In genomic region chr2:46079996-46080560, GRCh38 we compare ENCODE assay signal across 25 cellular contexts.
DNase-seq lines count a peak whose midpoint lies in the region; ATAC-seq and TF ChIP-seq lines count a peak whose summit lies in the region.
"Had no signal": no experiment of that assay in that cellular context is flagged by ENCODE, and none has a peak within 500 bp of the region (broad histone marks: within the 10 kb centered on the region; RNA-seq: fewer than 3 reads in every experiment).

No MANE protein-coding gene starts in this region.

- TF ChIP-seq CTCF in GM12865 (IDR thresholded peaks at IDR 0.05; ENCODE audit: insufficient read depth, low read depth, low read length, missing control alignments) (no peak), IMR-90 (conservative IDR thresholded peaks at IDR 0.05; ENCODE audit: low read depth, low read length) (no peak)

- TF ChIP-seq POLR2A in IMR-90 (IDR thresholded peaks at IDR 0.05; ENCODE audit: low read depth, low read length): no peak

- H4K20me1 ChIP-seq in IMR-90 (ENCODE audit: insufficient read depth, low read length): no peaks in the 10 kb centered on the region

- H3K27me3 ChIP-seq in IMR-90 (ENCODE audit: control insufficient read depth, insufficient read depth, low read length): no peaks in the 10 kb centered on the region
- H3K27me3 ChIP-seq: breast epithelium, transverse colon had no signal

- H3K9ac ChIP-seq in IMR-90 (ENCODE audit: low read depth, low read length): no peak overlapping the region
- H3K9ac ChIP-seq: GM23248 had no signal

- H3K9me1 ChIP-seq in IMR-90 (ENCODE audit: insufficient read depth, low read length): peaks cover 14% of the 10 kb centered on the region

- H3K9me3 Mint-ChIP-seq in natural killer cell treated with Interleukin-12 subunit alpha and Interleukin-12 subunit beta and Interleukin-15 and Interleukin-18, amount 100 ng/mL, for 72 hours: no peaks in the 10 kb centered on the region
- H3K9me3 Mint-ChIP-seq: activated naive CD4-positive, alpha-beta T cell treated with anti-CD3 and anti-CD28 coated beads, Interleukin-2, amount 50 U/mL, for 72 hours; nephron progenitor cell; stimulated activated memory B cell treated with anti-CD40 and anti-IgM and Interleukin-4, amounts not matched to agents 10 μg/mL and 1 μg/mL and 100 μg/mL, for 72 hours had no signal

- no peak for TF ChIP-seq RAD21 in IMR-90 (IDR thresholded peaks at IDR 0.05; ENCODE audit: low read length)

- H3K79me1 ChIP-seq in IMR-90 (ENCODE audit: low read depth in 1 of 2, low read length in 2 of 2): peaks cover 51 to 65% of the 10 kb centered on the region in 2 experiments

- no peak overlapping the region for H2BK5ac ChIP-seq in IMR-90 (ENCODE audit: low read depth, low read length, poor library complexity, severe bottlenecking)

- no peak overlapping the region for H3K23ac ChIP-seq in IMR-90 (ENCODE audit: low read depth, low read length)

- peak overlapping the region; percentile 63 for H3K4me3 Mint-ChIP-seq in natural killer cell treated with Interleukin-12 subunit alpha and Interleukin-12 subunit beta and Interleukin-15 and Interleukin-18, amount 100 ng/mL, for 72 hours
- H3K4me3 Mint-ChIP-seq: nephron progenitor cell; stimulated activated memory B cell treated with anti-CD40 and anti-IgM and Interleukin-4, amounts not matched to agents 10 μg/mL and 1 μg/mL and 100 μg/mL, for 72 hours had no signal

- peak overlapping the region; percentile 69 to 75 for H3K27ac Mint-ChIP-seq in natural killer cell treated with Interleukin-12 subunit alpha and Interleukin-12 subunit beta and Interleukin-15 and Interleukin-18, amount 100 ng/mL, for 72 hours
- H3K27ac Mint-ChIP-seq: nephron progenitor cell; stimulated activated memory B cell treated with anti-CD40 and anti-IgM and Interleukin-4, amounts not matched to agents 10 μg/mL and 1 μg/mL and 100 μg/mL, for 72 hours had no signal

- H2AK9ac ChIP-seq in IMR-90 (replicated peaks; ENCODE audit: low read depth, low read length, poor library complexity): no peak overlapping the region

- ATAC-seq in GM18861 (IDR thresholded peaks at IDR 0.05; ENCODE audit: unreplicated experiment): peak; percentile 58
- no peak for ATAC-seq in IMR-90 (ENCODE audit: low read depth)
- ATAC-seq in natural killer cell treated with Interleukin-12 subunit alpha and Interleukin-12 subunit beta and Interleukin-15 and Interleukin-18, amount 100 ng/mL, for 72 hours: peak; percentile 60 to 74
- ATAC-seq in GM18870 (IDR thresholded peaks at IDR 0.05; ENCODE audit: unreplicated experiment): no peak
- ATAC-seq: activated naive CD4-positive, alpha-beta T cell treated with anti-CD3 and anti-CD28 coated beads, Interleukin-2, amount 50 U/mL, for 72 hours; K562; mucosa of descending colon; stimulated activated memory B cell treated with anti-CD40 and anti-IgM and Interleukin-4, amounts not matched to agents 10 μg/mL and 1 μg/mL and 100 μg/mL, for 72 hours had no signal

- H3K4me2 ChIP-seq in IMR-90 (ENCODE audit: low read depth, low read length): no peak overlapping the region

- no peak overlapping the region for H2BK15ac ChIP-seq in IMR-90 (ENCODE audit: low read depth, low read length)

- in situ Hi-C loops in IMR-90 (cut with MboI; ENCODE audit: low sequenced_read_pairs): no loop called here

- H2AFZ ChIP-seq in IMR-90 (replicated peaks; ENCODE audit: low read length, poor library complexity): no peak overlapping the region
- H2AFZ ChIP-seq: GM23248 had no signal

- peak overlapping the region; percentile 57; the same call in 1 of the 2 replicates for H3K4ac ChIP-seq in IMR-90 (ENCODE audit: low read depth, low read length)

- no peak overlapping the region; the same call in 1 of the 2 replicates for H2BK120ac ChIP-seq in IMR-90 (ENCODE audit: low read depth, low read length)

- CTCF ChIA-PET in IMR-90 (lab: Yijun Ruan, JAX): interaction anchor here (0.7 to 0.9 kb wide), 2 partner anchors 214 to 286 kb away, joined by 3 read pairs; no protein-coding TSS in a partner anchor

- no peaks in the 10 kb centered on the region for H3K36me3 Mint-ChIP-seq in natural killer cell treated with Interleukin-12 subunit alpha and Interleukin-12 subunit beta and Interleukin-15 and Interleukin-18, amount 100 ng/mL, for 72 hours
- H3K36me3 Mint-ChIP-seq: activated naive CD4-positive, alpha-beta T cell treated with anti-CD3 and anti-CD28 coated beads, Interleukin-2, amount 50 U/mL, for 72 hours had no signal

- H3K4me1 Mint-ChIP-seq in natural killer cell treated with Interleukin-12 subunit alpha and Interleukin-12 subunit beta and Interleukin-15 and Interleukin-18, amount 100 ng/mL, for 72 hours (ENCODE audit: low read depth in 2 of 2): peaks cover 14 to 35% of the 10 kb centered on the region in 2 donors
- H3K4me1 Mint-ChIP-seq: stimulated activated memory B cell treated with anti-CD40 and anti-IgM and Interleukin-4, amounts not matched to agents 10 μg/mL and 1 μg/mL and 100 μg/mL, for 72 hours had no signal

- H3K56ac ChIP-seq in IMR-90 (ENCODE audit: extremely low read depth, insufficient read depth, low read length): no peak overlapping the region

- H4K91ac ChIP-seq in IMR-90 (ENCODE audit: insufficient read depth, low read depth, low read length): no peak overlapping the region

- H3K27me3 Mint-ChIP-seq in natural killer cell treated with Interleukin-12 subunit alpha and Interleukin-12 subunit beta and Interleukin-15 and Interleukin-18, amount 100 ng/mL, for 72 hours: no peaks in the 10 kb centered on the region
- H3K27me3 Mint-ChIP-seq: stimulated activated memory B cell treated with anti-CD40 and anti-IgM and Interleukin-4, amounts not matched to agents 10 μg/mL and 1 μg/mL and 100 μg/mL, for 72 hours had no signal

- BruUV-seq in IMR-90 (replicated peaks; lab: Mats Ljungman, UMichigan): no TSS peak

- POLR2A ChIA-PET in IMR-90 (lab: Charles Lee; ENCODE audit: unreplicated experiment): no interaction called here

- peak overlapping the region; percentile 46 for H2AK5ac ChIP-seq in IMR-90 (ENCODE audit: low read depth, low read length)

- dilution Hi-C loops in IMR-90 (cut with HindIII; ENCODE audit: low sequenced_read_pairs, unreplicated experiment): no loop called here

- peak overlapping the region; percentile 16; the same call in 1 of the 2 replicates for H3K14ac ChIP-seq in IMR-90 (replicated peaks; ENCODE audit: low read depth, low read length)

- no peak overlapping the region for H4K8ac ChIP-seq in IMR-90 (ENCODE audit: low read depth in 2 of 2, low read length in 2 of 2)

- H2BK20ac ChIP-seq in IMR-90 (ENCODE audit: low read depth, low read length): no peak overlapping the region

- H3K27ac ChIP-seq in IMR-90 (ENCODE audit: insufficient read depth, low read length): no peak overlapping the region
- H3K27ac ChIP-seq: breast epithelium, GM23248, transverse colon had no signal

- H3K18ac ChIP-seq in IMR-90 (ENCODE audit: low read depth, low read length): no peak overlapping the region

- no CpG with 5 or more reads among the region's 4 CpGs for WGBS in IMR-90 (ENCODE audit: extremely low coverage in 2 of 2, insufficient read length in 1 of 2), 2 experiments

- no peak overlapping the region for H3K4me3 ChIP-seq in GM12865 (ENCODE audit: low read depth, low read length)
- H3K4me3 ChIP-seq in IMR-90 (ENCODE audit: insufficient read depth, low read depth, low read length): no peak overlapping the region
- H3K4me3 ChIP-seq: breast epithelium, GM23248, K562, lung, mucosa of descending colon, transverse colon had no signal

- peak; percentile 56 for DNase-seq in GM12865 (ENCODE audit: low read depth)
- no peak for DNase-seq in IMR-90
- DNase-seq in natural killer cell treated with Interleukin-12 subunit alpha and Interleukin-12 subunit beta and Interleukin-15 and Interleukin-18, amount 100 ng/mL, for 72 hours (ENCODE audit: low spot score): no peak
- no peak for DNase-seq in HUDEP-2 (lab: John Stamatoyannopoulos, UW; ENCODE audit: unreplicated experiment in 76 of 76)
- DNase-seq in NCI-H1930 (lab: John Stamatoyannopoulos, UW): no peak
- DNase-seq: activated effector memory CD4-positive, alpha-beta T cell treated with Interleukin-2 at 50 U/mL for 16 hours; C1 segment of cervical spinal cord; Caco-2; foreskin melanocyte; GM23248; mucosa of descending colon; NCI-H1092; NCI-H1694 treated with DMSO at 0.1 percent for 48 hours; NCI-H2171; NCI-H510A treated with DMSO at 0.1 percent for 48 hours; nephron progenitor cell; SIG-M5; transverse colon had no signal

- H3K9me3 ChIP-seq in IMR-90 (ENCODE audit: control insufficient read depth, insufficient read depth, low read length): no peaks in the 10 kb centered on the region; the same call in 1 of the 2 replicates
- H3K9me3 ChIP-seq: breast epithelium, Caco-2, mucosa of descending colon, transverse colon had no signal

- no peak overlapping the region for H4K5ac ChIP-seq in IMR-90 (ENCODE audit: low read depth, low read length)

- peaks cover 14% of the 10 kb centered on the region for H3K4me1 ChIP-seq in IMR-90 (ENCODE audit: control insufficient read depth, insufficient read depth, low read length)
- H3K4me1 ChIP-seq: breast epithelium, Caco-2, transverse colon had no signal

- H3K36me3 ChIP-seq in IMR-90 (ENCODE audit: control insufficient read depth, insufficient read depth, low read length): no peaks in the 10 kb centered on the region
- H3K36me3 ChIP-seq: breast epithelium, transverse colon had no signal

- intact Hi-C loops in IMR-90 (cut with micrococcal nuclease): no loop called here

TF ChIP-seq in IMR-90, 13 proteins besides CTCF, POLR2A, EP300 and RAD21:
- no peak for TF ChIP-seq BHLHE40 (IDR thresholded peaks at IDR 0.05; ENCODE audit: low read depth, low read length)
- no peak for TF ChIP-seq CHD1 (IDR thresholded peaks at IDR 0.05; ENCODE audit: low read depth, low read length)
- TF ChIP-seq SMC3 (IDR thresholded peaks at IDR 0.05; ENCODE audit: low read depth, low read length): no peak
- no peak for TF ChIP-seq FOS (IDR thresholded peaks at IDR 0.05; ENCODE audit: low read depth, low read length)
- TF ChIP-seq MAFK (IDR thresholded peaks at IDR 0.05; ENCODE audit: low read depth, low read length): no peak
- TF ChIP-seq MXI1 (IDR thresholded peaks at IDR 0.05; ENCODE audit: borderline replicate concordance, low read depth, low read length): no peak
- no peak for TF ChIP-seq ELK1 (IDR thresholded peaks at IDR 0.05; ENCODE audit: borderline replicate concordance, low read depth, low read length)
TF ChIP-seq in IMR-90: peak in this region for 0.

Comparison
In these comparisons a context has a peak if more than half of its experiments do, and no peak if none do; other contexts are left out.
1. ATAC-seq: peak in GM18861 (single experiment) and natural killer cell treated with Interleukin-12 subunit alpha and Interleukin-12 subunit beta and Interleukin-15 and Interleukin-18, amount 100 ng/mL, for 72 hours (2 of 2); none in IMR-90 (single experiment) and GM18870 (single experiment).